1 cellular context compared by ENCODE assay signal in genomic region chr19:40154121-40154680, GRCh38.
TF ChIP-seq lines count a peak whose summit lies in the region.

No MANE protein-coding gene starts in this region.

TF ChIP-seq in IMR-90, 13 proteins besides CTCF, POLR2A, EP300 and RAD21:
- TF ChIP-seq CEBPB (IDR thresholded peaks at IDR 0.05; ENCODE audit: low read depth, low read length), result no peak
- TF ChIP-seq CHD1 (IDR thresholded peaks at IDR 0.05; ENCODE audit: low read depth, low read length), result no peak
